In the genomic region with DNA sequence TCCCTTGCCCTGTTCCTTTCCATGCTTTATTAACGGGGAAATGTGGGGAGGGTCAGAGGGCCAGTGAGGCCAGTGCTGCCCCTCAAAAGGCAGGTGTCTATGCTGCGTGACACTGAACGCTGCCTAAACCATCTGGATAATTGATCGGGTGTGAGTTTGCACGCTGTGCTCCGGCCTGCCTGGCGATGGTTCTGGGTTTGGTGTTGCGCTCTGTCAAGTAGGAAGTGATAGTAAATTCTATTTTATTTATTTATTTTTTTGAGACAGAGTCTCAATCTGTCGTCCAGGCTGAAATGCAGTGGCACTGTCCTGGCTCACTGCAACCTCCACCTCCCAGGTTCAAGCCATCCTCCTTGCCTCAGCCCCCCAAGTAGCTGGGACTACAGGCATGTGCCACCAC, we compare ENCODE assay signal across 27 cellular contexts.
"Had no signal": no experiment of that assay in that cellular context is flagged by ENCODE, and none has a peak within 500 bp of the region (broad histone marks: within the 10 kb centered on the region; RNA-seq: fewer than 3 reads in every experiment).

No MANE protein-coding gene starts in this region.

- H3K4me3 ChIP-seq: gastrocnemius medialis, right lobe of liver, thoracic aorta, uterus had no signal

- H3K4me1 ChIP-seq: breast epithelium had no signal

- H3K27me3 Mint-ChIP-seq: activated CD4-positive, alpha-beta memory T cell treated with anti-CD3 and anti-CD28 coated beads, Interleukin-2, amount 10 ng/mL, durations not matched to agents 7 days and 5 days; activated CD4-positive, alpha-beta T cell treated with anti-CD3 and anti-CD28 coated beads, Interleukin-2, amount 10 ng/mL, durations not matched to agents 7 days and 5 days; activated naive CD4-positive, alpha-beta T cell treated with anti-CD3 and anti-CD28 coated beads, Interleukin-2, amount 50 U/mL, for 24 hours; activated naive CD8-positive, alpha-beta T cell treated with anti-CD3 and anti-CD28 coated beads, Interleukin-2, amount 50 U/mL, for 24 hours; activated T-cell treated with anti-CD3 and anti-CD28 coated beads, Interleukin-2, amount 50 U/mL, for 24 hours; central memory CD8-positive, alpha-beta T cell; naive B cell had no signal

- H3K4me1 Mint-ChIP-seq: activated CD4-positive, alpha-beta T cell treated with anti-CD3 and anti-CD28 coated beads, Interleukin-2, amount 10 ng/mL, durations not matched to agents 7 days and 5 days had no signal

- H3K36me3 ChIP-seq: breast epithelium, gastrocnemius medialis, right lobe of liver, thoracic aorta, uterus had no signal

- H3K36me3 Mint-ChIP-seq: mesothelial cell of epicardium, naive B cell had no signal

- H3K27me3 ChIP-seq: breast epithelium, gastrocnemius medialis, right lobe of liver, uterus had no signal

- ATAC-seq: activated naive CD8-positive, alpha-beta T cell treated with anti-CD3 and anti-CD28 coated beads, Interleukin-2, amount 50 U/mL, for 24 hours; gastrocnemius medialis; left cardiac atrium; right lobe of liver; stimulated activated naive CD8-positive, alpha-beta T cell treated with anti-CD3 and anti-CD28 coated beads, Interleukin-15, Interleukin-2, amounts not matched to agents 100 U/mL and 50 U/mL, for 24 hours had no signal

- H3K27ac ChIP-seq: breast epithelium, gastrocnemius medialis, right lobe of liver, thoracic aorta, uterus had no signal

- H3K9me3 Mint-ChIP-seq: activated CD4-positive, alpha-beta memory T cell treated with anti-CD3 and anti-CD28 coated beads, Interleukin-2, amount 10 ng/mL, durations not matched to agents 7 days and 5 days; activated CD4-positive, alpha-beta T cell treated with anti-CD3 and anti-CD28 coated beads, Interleukin-2, amount 10 ng/mL, durations not matched to agents 7 days and 5 days; activated naive CD4-positive, alpha-beta T cell treated with anti-CD3 and anti-CD28 coated beads, Interleukin-2, amount 50 U/mL, for 24 hours; activated naive CD8-positive, alpha-beta T cell treated with anti-CD3 and anti-CD28 coated beads, Interleukin-2, amount 50 U/mL, for 24 hours; activated T-cell treated with anti-CD3 and anti-CD28 coated beads, Interleukin-2, amount 50 U/mL, for 24 hours; central memory CD8-positive, alpha-beta T cell; mesothelial cell of epicardium; naive B cell; T-helper 1 cell treated with Interleukin-12 subunit alpha and Interleukin-12 subunit beta and Interleukin-4 antibody, amounts not matched to agents 30 μg/mL and 1 μg/mL, for 36 hours had no signal

- H3K27ac Mint-ChIP-seq: activated CD4-positive, alpha-beta memory T cell treated with anti-CD3 and anti-CD28 coated beads, Interleukin-2, amount 10 ng/mL, durations not matched to agents 7 days and 5 days; activated CD4-positive, alpha-beta T cell treated with anti-CD3 and anti-CD28 coated beads, Interleukin-2, amount 10 ng/mL, durations not matched to agents 7 days and 5 days; activated naive CD4-positive, alpha-beta T cell treated with anti-CD3 and anti-CD28 coated beads, Interleukin-2, amount 50 U/mL, for 24 hours; activated naive CD8-positive, alpha-beta T cell treated with anti-CD3 and anti-CD28 coated beads, Interleukin-2, amount 50 U/mL, for 24 hours; activated T-cell treated with anti-CD3 and anti-CD28 coated beads, Interleukin-2, amount 50 U/mL, for 24 hours; mesothelial cell of epicardium; naive B cell; T-helper 1 cell treated with Interleukin-12 subunit alpha and Interleukin-12 subunit beta and Interleukin-4 antibody, amounts not matched to agents 30 μg/mL and 1 μg/mL, for 36 hours had no signal

- DNase-seq: activated CD4-positive, alpha-beta memory T cell treated with anti-CD3 and anti-CD28 coated beads, Interleukin-2, amount 10 ng/mL, durations not matched to agents 7 days and 5 days; activated CD4-positive, alpha-beta T cell treated with anti-CD3 and anti-CD28 coated beads for 1 hour; activated CD4-positive, alpha-beta T cell treated with anti-CD3 and anti-CD28 coated beads, Interleukin-2, amount 10 ng/mL, durations not matched to agents 7 days and 5 days; activated CD8-positive, alpha-beta memory T cell treated with anti-CD3 and anti-CD28 coated beads, Interleukin-2, amount 50 U/mL, for 48 hours; activated naive CD8-positive, alpha-beta T cell treated with anti-CD3 and anti-CD28 coated beads, Interleukin-2, amount 50 U/mL, for 24 hours; activated T-cell treated with anti-CD3 and anti-CD28 coated beads, Interleukin-2, amount 50 U/mL, for 24 hours; amygdala; effector memory CD4-positive, alpha-beta T cell; erythroblast; gastrocnemius medialis; hippocampal formation; left cardiac atrium; left ventricle myocardium superior; naive B cell; stimulated activated CD4-positive, alpha-beta T cell treated with anti-CD3 and anti-CD28 coated beads, Interleukin-4, amount 100 ng/mL, for 1 hour; stimulated activated naive CD8-positive, alpha-beta T cell treated with anti-CD3 and anti-CD28 coated beads, Interleukin-15, Interleukin-2, amounts not matched to agents 100 U/mL and 50 U/mL, for 24 hours; SW 1271; T1000; trophoblast cell had no signal

- H3K4me3 Mint-ChIP-seq: activated CD4-positive, alpha-beta memory T cell treated with anti-CD3 and anti-CD28 coated beads, Interleukin-2, amount 10 ng/mL, durations not matched to agents 7 days and 5 days; activated CD4-positive, alpha-beta T cell treated with anti-CD3 and anti-CD28 coated beads, Interleukin-2, amount 10 ng/mL, durations not matched to agents 7 days and 5 days; activated naive CD4-positive, alpha-beta T cell treated with anti-CD3 and anti-CD28 coated beads, Interleukin-2, amount 50 U/mL, for 24 hours; activated naive CD8-positive, alpha-beta T cell treated with anti-CD3 and anti-CD28 coated beads, Interleukin-2, amount 50 U/mL, for 24 hours; activated T-cell treated with anti-CD3 and anti-CD28 coated beads, Interleukin-2, amount 50 U/mL, for 24 hours; central memory CD8-positive, alpha-beta T cell; mesothelial cell of epicardium; naive B cell; T-helper 1 cell treated with Interleukin-12 subunit alpha and Interleukin-12 subunit beta and Interleukin-4 antibody, amounts not matched to agents 30 μg/mL and 1 μg/mL, for 36 hours had no signal
